ENCODE assay signal across 18 cellular contexts in genomic region chr17:3626831-3627565, GRCh38. TPM values are rescaled to one million over a fixed set of nuclear protein-coding genes. Genes with fewer than 3 reads are reported as not detected.
DNase-seq lines count a peak whose midpoint lies in the region; ATAC-seq, FAIRE-seq and TF ChIP-seq lines count a peak whose summit lies in the region.
"Had no signal": no experiment of that assay in that cellular context is flagged by ENCODE, and none has a peak within 500 bp of the region (broad histone marks: within the 10 kb centered on the region; RNA-seq: fewer than 3 reads in every experiment).

No MANE protein-coding gene starts in this region.

- CTCF ChIA-PET in HepG2 (lab: Yijun Ruan, JAX; ENCODE audit: low intra/inter-chr PET ratio, low total read pairs): no interaction called here
- CTCF ChIA-PET in OCI-LY7 (lab: Charles Lee; ENCODE audit: unreplicated experiment): no interaction called here

- H2AFZ ChIP-seq in HepG2 (ENCODE audit: low read length) (no peak overlapping the region), OCI-LY7 (ENCODE audit: low read length) (no peak overlapping the region)
- H2AFZ ChIP-seq: PC-9 had no signal

- no peak for FAIRE-seq in HepG2 (lab: Jason Lieb, UNC)
- FAIRE-seq: H54 had no signal

- intact Hi-C loops in HepG2 (cut with micrococcal nuclease; ENCODE audit: unreplicated experiment) (no loop called here), right lobe of liver (cut with DNase I) (no loop called here), OCI-LY7 (cut with micrococcal nuclease; ENCODE audit: unreplicated experiment) (no loop called here), esophagus muscularis mucosa (cut with DNase I) (no loop called here), stomach (cut with DNase I; ENCODE audit: low total_unique reads) (no loop called here)

- WGBS in HepG2 (ENCODE audit: low lambda C conversion rate): 87% methylated on average over 14 of the region's 14 CpGs
- 82% methylated on average over 14 of the region's 14 CpGs for WGBS in right lobe of liver (ENCODE audit: insufficient coverage, low coverage, low lambda C conversion rate, missing lambda C conversion rate)
- WGBS in esophagus muscularis mucosa: 86% methylated on average over 14 of the region's 14 CpGs
- 76 to 92% (median 89%) methylated on average over 14 of the region's 14 CpGs for WGBS in stomach, 5 donors

- H3K9me3 ChIP-seq in HepG2 (ENCODE audit: low read length): no peaks in the 10 kb centered on the region
- H3K9me3 ChIP-seq in right lobe of liver: no peaks in the 10 kb centered on the region
- no peaks in the 10 kb centered on the region for H3K9me3 ChIP-seq in OCI-LY7 (ENCODE audit: low read length)
- H3K9me3 ChIP-seq in esophagus muscularis mucosa: no peaks in the 10 kb centered on the region
- no peaks in the 10 kb centered on the region for H3K9me3 ChIP-seq in stomach
- H3K9me3 ChIP-seq: BE2C had no signal

- H3K4me2 ChIP-seq in HepG2 (ENCODE audit: low read depth, low read length) (no peak overlapping the region), OCI-LY7 (ENCODE audit: low read length) (no peak overlapping the region)
- H3K4me2 ChIP-seq: PC-9 had no signal

- in situ Hi-C loops in HepG2 (cut with HindIII; ENCODE audit: extremely low pct_ligation_motif_present, low pct_unique_long_range_greater_than_20kb): no loop called here

- H3K4me1 ChIP-seq in HepG2 (ENCODE audit: insufficient read depth, low read length) (0 out of 2 replicates have a peak, but pooled peaks cover 2% of the 10 kb centered on the region), right lobe of liver (no peaks in the 10 kb centered on the region), OCI-LY7 (ENCODE audit: insufficient read depth, low read length, poor library complexity, severe bottlenecking) (no peaks in the 10 kb centered on the region), esophagus muscularis mucosa (peaks cover 0 to 4% (median 0%) of the 10 kb centered on the region in 4 donors), stomach (peaks cover 0 to 4% (median under 1%) of the 10 kb centered on the region in 4 donors)
- H3K4me1 ChIP-seq: BE2C had no signal

- H3K9me2 ChIP-seq in OCI-LY7 (ENCODE audit: insufficient read depth, low read length): no peaks in the 10 kb centered on the region

- no peaks in the 10 kb centered on the region for H3K27me3 ChIP-seq in HepG2 (ENCODE audit: control insufficient read depth in 1 of 2, insufficient read depth in 2 of 2, low read length in 2 of 2)
- no peaks in the 10 kb centered on the region for H3K27me3 ChIP-seq in right lobe of liver
- H3K27me3 ChIP-seq in esophagus muscularis mucosa: no peaks in the 10 kb centered on the region
- no peaks in the 10 kb centered on the region for H3K27me3 ChIP-seq in stomach
- H3K27me3 ChIP-seq: BE2C had no signal

- H3K27ac ChIP-seq in HepG2 (ENCODE audit: extremely low read length, insufficient read depth, low read length) (no peak overlapping the region), right lobe of liver (no peak overlapping the region), OCI-LY7 (ENCODE audit: low read depth, low read length, poor library complexity, severe bottlenecking) (no peak overlapping the region), esophagus muscularis mucosa (replicated peaks in 1 of 4) (peak overlapping the region in 1 of 4 donors; percentile 1), stomach (no peak overlapping the region)
- H3K27ac ChIP-seq: PC-9, SK-N-MC had no signal

- no peak for TF ChIP-seq CTCF in HepG2 (CRISPR knock-in tag; IDR thresholded peaks at IDR 0.05)
- no peak for TF ChIP-seq CTCF in right lobe of liver (IDR thresholded peaks at IDR 0.05)
- no peak for TF ChIP-seq CTCF in OCI-LY7 (conservative IDR thresholded peaks at IDR 0.05; ENCODE audit: low read length)
- no peak for TF ChIP-seq CTCF in esophagus muscularis mucosa (IDR thresholded peaks at IDR 0.05)
- TF ChIP-seq CTCF in stomach (IDR thresholded peaks at IDR 0.05): no peak

- TF ChIP-seq EP300 in HepG2 (IDR thresholded peaks at IDR 0.05; ENCODE audit: low read depth in 2 of 2, low read length in 2 of 2) (no peak), HepG2 (CRISPR knock-in tag; IDR thresholded peaks at IDR 0.05; ENCODE audit: borderline replicate concordance) (no peak), esophagus muscularis mucosa (IDR thresholded peaks at IDR 0.05) (no peak), stomach (IDR thresholded peaks at IDR 0.05) (no peak)

- H4K20me1 ChIP-seq in HepG2 (ENCODE audit: insufficient read depth, low read length) (peaks cover 5% of the 10 kb centered on the region; the same call in 1 of the 2 replicates), OCI-LY7 (ENCODE audit: insufficient read depth, low read length) (no peaks in the 10 kb centered on the region)

- peaks cover 9% of the 10 kb centered on the region for H3K79me2 ChIP-seq in HepG2 (ENCODE audit: insufficient read depth, low read length)
- H3K79me2 ChIP-seq in OCI-LY7 (ENCODE audit: insufficient read depth, low read depth, low read length): no peaks in the 10 kb centered on the region

- TSS peak; percentile 27 for BruUV-seq in HepG2 (replicated peaks; lab: Mats Ljungman, UMichigan)
- TSS peak; percentile 66 for BruUV-seq in OCI-LY7 (replicated peaks; lab: Mats Ljungman, UMichigan)

- H3K4me3 ChIP-seq in HepG2 (replicated peaks in 1 of 3; ENCODE audit: insufficient read depth in 1 of 3, low read depth in 2 of 3, low read length in 3 of 3): no peak overlapping the region
- no peak overlapping the region for H3K4me3 ChIP-seq in right lobe of liver
- H3K4me3 ChIP-seq in OCI-LY7 (ENCODE audit: low read depth, low read length, poor library complexity, severe bottlenecking): no peak overlapping the region
- no peak overlapping the region for H3K4me3 ChIP-seq in esophagus muscularis mucosa
- no peak overlapping the region for H3K4me3 ChIP-seq in stomach
- H3K4me3 ChIP-seq: PC-9, SK-N-MC had no signal

- H3K9ac ChIP-seq in HepG2 (ENCODE audit: insufficient read depth, low read depth, low read length): no peak overlapping the region

- H3K36me3 ChIP-seq in HepG2 (replicated peaks in 1 of 2; ENCODE audit: control insufficient read depth in 1 of 2, insufficient read depth in 2 of 2, low read length in 2 of 2) (peaks cover 38 to 75% of the 10 kb centered on the region in 2 experiments), right lobe of liver (peaks cover 8 to 86% (median 34%) of the 10 kb centered on the region in 4 donors), OCI-LY7 (ENCODE audit: insufficient read depth, low read length) (peaks cover 55% of the 10 kb centered on the region), esophagus muscularis mucosa (peaks cover 22 to 93% (median 83%) of the 10 kb centered on the region in 4 donors), stomach (peaks cover 44 to 94% (median 92%) of the 10 kb centered on the region in 4 donors)

- POLR2A ChIA-PET in HepG2 (lab: Yijun Ruan, JAX) (interaction anchor here (2.4 kb wide), 1 partner anchor 9 kb away, joined by 11 read pairs; the partner anchor contains the start of genes CTNS and SHPK), OCI-LY7 (lab: Charles Lee) (no interaction called here)

- TF ChIP-seq POLR2A in HepG2 (IDR thresholded peaks at IDR 0.05; ENCODE audit: insufficient read depth in 1 of 2, low read depth in 2 of 2, low read length in 2 of 2) (no peak), right lobe of liver (IDR thresholded peaks at IDR 0.05) (no peak), esophagus muscularis mucosa (IDR thresholded peaks at IDR 0.05; ENCODE audit: low read depth) (no peak), stomach (IDR thresholded peaks at IDR 0.05) (no peak)

- no peak for TF ChIP-seq RAD21 in HepG2 (CRISPR knock-in tag; IDR thresholded peaks at IDR 0.05)

- ATAC-seq in HepG2: no peak
- ATAC-seq in right lobe of liver: no peak
- ATAC-seq in GM19324 (IDR thresholded peaks at IDR 0.05; ENCODE audit: low FRiP score, unreplicated experiment): no peak

- no peak for DNase-seq in HepG2 (ENCODE audit: low spot score)
- DNase-seq in right lobe of liver: no peak
- no peak for DNase-seq in OCI-LY7 (ENCODE audit: low spot score)
- peak; percentile 92 for DNase-seq in islet precursor cell
- no peak for DNase-seq in esophagus muscularis mucosa (ENCODE audit: extremely low spot score)
- DNase-seq in stomach: no peak
- DNase-seq: ACHN; BE2C; CD4-positive, alpha-beta memory T cell; DND-41; NCI-H1105 treated with DMSO at 0.1 percent for 48 hours; NCI-H187; NCI-H226; NCI-H69; PC-9 had no signal

RNA-seq across cellular contexts. Expression of gene SHPK, which starts 9.1 kb away (rescaled TPM):
- total RNA-seq in HepG2 (2016; rRNA removed; fragmentation: Illumina TruSeq; extraction: Trizol) (25.2 and 30.9 TPM in 2 replicates), right lobe of liver (10 to 100 TPM; 13.5 to 26.1 (median 22.8) TPM), OCI-LY7 (2022) (15.7 and 16.9 TPM in 2 replicates), esophagus muscularis mucosa (10 to 100 TPM in 1 of 4 donors, 1 to 10 TPM in 3; 5.0 to 10.7 (median 5.6) TPM), stomach (10 to 100 TPM; 10.5 to 29.4 (median 12.3) TPM)
- total RNA-seq in HepG2 (2016; cell fraction: cytosol; rRNA removed; fragmentation: Illumina TruSeq; extraction: Trizol; ENCODE audit: low read depth): 3.5 and 3.8 TPM in 2 replicates
- 25.0 and 28.4 TPM in 2 replicates for total RNA-seq in HepG2 (2016; cell fraction: insoluble cytoplasmic fraction; rRNA removed; fragmentation: Illumina TruSeq; extraction: Trizol)
- 7.6 and 8.2 TPM in 2 replicates for total RNA-seq in HepG2 (2016; cell fraction: membrane; rRNA removed; fragmentation: Illumina TruSeq; extraction: Trizol)
- total RNA-seq in HepG2 (2016; cell fraction: nucleus; rRNA removed; fragmentation: Illumina TruSeq; extraction: Trizol): 20.4 and 24.0 TPM in 2 replicates
- polyA plus RNA-seq in HepG2 (2011; rRNA removed) (16.2 and 20.4 TPM in 2 replicates), stomach (1 to 10 TPM; 4.9 to 5.5 (median 5.1) TPM)
- 16.1 and 16.7 TPM in 2 replicates for polyA plus RNA-seq in HepG2 (2011; cell fraction: cytosol; rRNA removed)
- polyA plus RNA-seq in HepG2 (2011; cell fraction: nucleus; rRNA removed): 27.2 and 28.1 TPM in 2 replicates
- polyA plus RNA-seq in HepG2 (2012): 13.6 and 14.5 TPM in 2 replicates
- 1.1 and 1.2 TPM in 2 replicates for polyA plus RNA-seq in HepG2 (2016; cell fraction: cytosol; fragmentation: Illumina TruSeq; extraction: Trizol; ENCODE audit: low read depth)
- polyA plus RNA-seq in HepG2 (2016; cell fraction: insoluble cytoplasmic fraction; fragmentation: Illumina TruSeq; extraction: Trizol; ENCODE audit: low read depth): 18.4 and 20.4 TPM in 2 replicates
- polyA plus RNA-seq in HepG2 (2016; cell fraction: membrane; fragmentation: Illumina TruSeq; extraction: Trizol; ENCODE audit: low read depth): 2.5 and 3.0 TPM in 2 replicates
- polyA plus RNA-seq in HepG2 (2016; cell fraction: nucleus; fragmentation: Illumina TruSeq; extraction: Trizol; ENCODE audit: insufficient read depth, low read depth): 24.9 and 27.7 TPM in 2 replicates
- polyA minus RNA-seq in HepG2 (2011; rRNA and poly(A)+ RNA removed; ENCODE audit: low replicate concordance): 24.9 and 63.4 TPM in 2 replicates
- polyA minus RNA-seq in HepG2 (2011; cell fraction: cytosol; rRNA and poly(A)+ RNA removed): 15.3 and 17.2 TPM in 2 replicates
- 33.7 and 38.2 TPM in 2 replicates for polyA minus RNA-seq in HepG2 (2011; cell fraction: nucleus; rRNA and poly(A)+ RNA removed)
- 17.0 and 21.4 TPM in 2 replicates for total RNA-seq in OCI-LY7 (2014; rRNA removed; shearing (Covaris generic))

RNA-seq across cellular contexts. Expression of gene CTNS, which starts 9.6 kb away (rescaled TPM):
- total RNA-seq in HepG2 (2016; rRNA removed; fragmentation: Illumina TruSeq; extraction: Trizol): 6.5 and 13.7 TPM in 2 replicates
- total RNA-seq in HepG2 (2016; cell fraction: cytosol; rRNA removed; fragmentation: Illumina TruSeq; extraction: Trizol; ENCODE audit: low read depth): 1.8 and 2.6 TPM in 2 replicates
- 9.9 and 14.3 TPM in 2 replicates for total RNA-seq in HepG2 (2016; cell fraction: insoluble cytoplasmic fraction; rRNA removed; fragmentation: Illumina TruSeq; extraction: Trizol)
- 6.1 and 6.2 TPM in 2 replicates for total RNA-seq in HepG2 (2016; cell fraction: membrane; rRNA removed; fragmentation: Illumina TruSeq; extraction: Trizol)
- total RNA-seq in HepG2 (2016; cell fraction: nucleus; rRNA removed; fragmentation: Illumina TruSeq; extraction: Trizol): 11.2 and 14.3 TPM in 2 replicates
- polyA plus RNA-seq in HepG2 (2011; rRNA removed): 9.5 and 13.0 TPM in 2 replicates
- 9.4 and 10.3 TPM in 2 replicates for polyA plus RNA-seq in HepG2 (2011; cell fraction: cytosol; rRNA removed)
- 20.7 and 23.6 TPM in 2 replicates for polyA plus RNA-seq in HepG2 (2011; cell fraction: nucleus; rRNA removed)
- polyA plus RNA-seq in HepG2 (2012): 8.5 and 12.6 TPM in 2 replicates
- polyA plus RNA-seq in HepG2 (2016; cell fraction: cytosol; fragmentation: Illumina TruSeq; extraction: Trizol; ENCODE audit: low read depth): 2.0 and 2.2 TPM in 2 replicates
- 7.3 and 8.2 TPM in 2 replicates for polyA plus RNA-seq in HepG2 (2016; cell fraction: insoluble cytoplasmic fraction; fragmentation: Illumina TruSeq; extraction: Trizol; ENCODE audit: low read depth)
- polyA plus RNA-seq in HepG2 (2016; cell fraction: membrane; fragmentation: Illumina TruSeq; extraction: Trizol; ENCODE audit: low read depth): 4.5 and 5.9 TPM in 2 replicates
- polyA plus RNA-seq in HepG2 (2016; cell fraction: nucleus; fragmentation: Illumina TruSeq; extraction: Trizol; ENCODE audit: insufficient read depth, low read depth): 20.2 and 21.3 TPM in 2 replicates
- polyA minus RNA-seq in HepG2 (2011; rRNA and poly(A)+ RNA removed; ENCODE audit: low replicate concordance): 10.3 and 11.2 TPM in 2 replicates
- polyA minus RNA-seq in HepG2 (2011; cell fraction: cytosol; rRNA and poly(A)+ RNA removed): 5.1 and 6.0 TPM in 2 replicates
- 9.7 TPM in 2 replicates for polyA minus RNA-seq in HepG2 (2011; cell fraction: nucleus; rRNA and poly(A)+ RNA removed)
- 10 to 100 TPM in 2 of 6 experiments, 1 to 10 TPM in 4; 6.7 to 30.3 (median 9.4) TPM for total RNA-seq in right lobe of liver
- total RNA-seq in OCI-LY7 (2014; rRNA removed; shearing (Covaris generic)): 5.6 and 6.7 TPM in 2 replicates
- total RNA-seq in OCI-LY7 (2022): 11.9 and 13.6 TPM in 2 replicates
- 10 to 100 TPM; 10.4 to 20.3 (median 15.5) TPM for total RNA-seq in esophagus muscularis mucosa
- total RNA-seq in stomach: 10 to 100 TPM; 10.5 to 74.5 (median 18.0) TPM
- polyA plus RNA-seq in stomach: 1 to 10 TPM; 4.0 to 9.2 (median 5.4) TPM

RNA-seq across cellular contexts. Expression of gene TRPV1, which starts 17.8 kb away (rescaled TPM):
- total RNA-seq in HepG2 (2016; rRNA removed; fragmentation: Illumina TruSeq; extraction: Trizol) (2.2 and 5.3 TPM in 2 replicates), right lobe of liver (10 to 100 TPM in 1 of 6 experiments, 1 to 10 TPM in 5; 3.1 to 12.0 (median 6.4) TPM), OCI-LY7 (2022) (2.9 and 4.5 TPM in 2 replicates), esophagus muscularis mucosa (1 to 10 TPM; 2.0 to 5.0 (median 3.1) TPM), stomach (10 to 100 TPM in 4 of 5 donors, 1 to 10 TPM in 1; 3.9 to 71.8 (median 19.4) TPM)
- total RNA-seq in HepG2 (2016; cell fraction: cytosol; rRNA removed; fragmentation: Illumina TruSeq; extraction: Trizol; ENCODE audit: low read depth): 1.9 TPM in 2 replicates
- 1.9 and 5.0 TPM in 2 replicates for total RNA-seq in HepG2 (2016; cell fraction: insoluble cytoplasmic fraction; rRNA removed; fragmentation: Illumina TruSeq; extraction: Trizol)
- 2.0 and 2.1 TPM in 2 replicates for total RNA-seq in HepG2 (2016; cell fraction: membrane; rRNA removed; fragmentation: Illumina TruSeq; extraction: Trizol)
- total RNA-seq in HepG2 (2016; cell fraction: nucleus; rRNA removed; fragmentation: Illumina TruSeq; extraction: Trizol): 7.9 and 9.6 TPM in 2 replicates
- polyA plus RNA-seq in HepG2 (2011; rRNA removed) (8.0 and 9.5 TPM in 2 replicates), stomach (1 to 10 TPM in 2 of 3 donors, under 1 TPM in 1; 0.92 to 4.2 (median 3.1) TPM)
- polyA plus RNA-seq in HepG2 (2011; cell fraction: cytosol; rRNA removed): 3.6 and 3.7 TPM in 2 replicates
- 29.7 and 33.7 TPM in 2 replicates for polyA plus RNA-seq in HepG2 (2011; cell fraction: nucleus; rRNA removed)
- 5.3 and 6.4 TPM in 2 replicates for polyA plus RNA-seq in HepG2 (2012)
- 0.44 and 0.46 TPM in 2 replicates for polyA plus RNA-seq in HepG2 (2016; cell fraction: cytosol; fragmentation: Illumina TruSeq; extraction: Trizol; ENCODE audit: low read depth)
- polyA plus RNA-seq in HepG2 (2016; cell fraction: insoluble cytoplasmic fraction; fragmentation: Illumina TruSeq; extraction: Trizol; ENCODE audit: low read depth): 1.7 and 2.2 TPM in 2 replicates
- 0.60 and 0.85 TPM in 2 replicates for polyA plus RNA-seq in HepG2 (2016; cell fraction: membrane; fragmentation: Illumina TruSeq; extraction: Trizol; ENCODE audit: low read depth)
- polyA plus RNA-seq in HepG2 (2016; cell fraction: nucleus; fragmentation: Illumina TruSeq; extraction: Trizol; ENCODE audit: insufficient read depth, low read depth): 29.4 and 35.3 TPM in 2 replicates
- 7.1 and 8.2 TPM in 2 replicates for polyA minus RNA-seq in HepG2 (2011; rRNA and poly(A)+ RNA removed; ENCODE audit: low replicate concordance)
- 1.3 and 4.2 TPM in 2 replicates for polyA minus RNA-seq in HepG2 (2011; cell fraction: cytosol; rRNA and poly(A)+ RNA removed)
- 10.7 and 14.4 TPM in 2 replicates for polyA minus RNA-seq in HepG2 (2011; cell fraction: nucleus; rRNA and poly(A)+ RNA removed)
- total RNA-seq in OCI-LY7 (2014; rRNA removed; shearing (Covaris generic)): 2.2 and 2.7 TPM in 2 replicates

RNA-seq across cellular contexts. Expression of gene TAX1BP3, which starts 41.4 kb away (rescaled TPM):
- total RNA-seq in HepG2 (2016; rRNA removed; fragmentation: Illumina TruSeq; extraction: Trizol): 44.5 and 45.1 TPM in 2 replicates
- 20.2 and 21.9 TPM in 2 replicates for total RNA-seq in HepG2 (2016; cell fraction: cytosol; rRNA removed; fragmentation: Illumina TruSeq; extraction: Trizol; ENCODE audit: low read depth)
- total RNA-seq in HepG2 (2016; cell fraction: insoluble cytoplasmic fraction; rRNA removed; fragmentation: Illumina TruSeq; extraction: Trizol): 43.7 and 44.8 TPM in 2 replicates
- 44.2 and 51.0 TPM in 2 replicates for total RNA-seq in HepG2 (2016; cell fraction: membrane; rRNA removed; fragmentation: Illumina TruSeq; extraction: Trizol)
- 17.2 and 23.9 TPM in 2 replicates for total RNA-seq in HepG2 (2016; cell fraction: nucleus; rRNA removed; fragmentation: Illumina TruSeq; extraction: Trizol)
- 16.7 and 20.4 TPM in 2 replicates for polyA plus RNA-seq in HepG2 (2011; rRNA removed)
- 27.1 and 29.0 TPM in 2 replicates for polyA plus RNA-seq in HepG2 (2011; cell fraction: cytosol; rRNA removed)
- polyA plus RNA-seq in HepG2 (2011; cell fraction: nucleus; rRNA removed): 19.8 and 21.2 TPM in 2 replicates
- 14.6 and 15.5 TPM in 2 replicates for polyA plus RNA-seq in HepG2 (2012)
- polyA plus RNA-seq in HepG2 (2016; cell fraction: cytosol; fragmentation: Illumina TruSeq; extraction: Trizol; ENCODE audit: low read depth): 23.2 and 28.8 TPM in 2 replicates
- polyA plus RNA-seq in HepG2 (2016; cell fraction: insoluble cytoplasmic fraction; fragmentation: Illumina TruSeq; extraction: Trizol; ENCODE audit: low read depth): 43.3 and 55.1 TPM in 2 replicates
- 46.7 and 49.7 TPM in 2 replicates for polyA plus RNA-seq in HepG2 (2016; cell fraction: membrane; fragmentation: Illumina TruSeq; extraction: Trizol; ENCODE audit: low read depth)
- polyA plus RNA-seq in HepG2 (2016; cell fraction: nucleus; fragmentation: Illumina TruSeq; extraction: Trizol; ENCODE audit: insufficient read depth, low read depth): 31.7 and 35.3 TPM in 2 replicates
- 23.4 and 40.0 TPM in 2 replicates for polyA minus RNA-seq in HepG2 (2011; rRNA and poly(A)+ RNA removed; ENCODE audit: low replicate concordance)
- 12.6 and 16.6 TPM in 2 replicates for polyA minus RNA-seq in HepG2 (2011; cell fraction: cytosol; rRNA and poly(A)+ RNA removed)
- 11.7 and 13.6 TPM in 2 replicates for polyA minus RNA-seq in HepG2 (2011; cell fraction: nucleus; rRNA and poly(A)+ RNA removed)
- 10 to 100 TPM in 4 of 6 experiments, 1 to 10 TPM in 2; 8.1 to 60.9 (median 34.7) TPM for total RNA-seq in right lobe of liver
- 12.4 and 19.8 TPM in 2 replicates for total RNA-seq in OCI-LY7 (2014; rRNA removed; shearing (Covaris generic))
- total RNA-seq in OCI-LY7 (2022): 24.3 and 24.8 TPM in 2 replicates
- total RNA-seq in esophagus muscularis mucosa: 100 to 1,000 TPM in 3 of 4 donors, 10 to 100 TPM in 1; 98.0 to 175 (median 115) TPM
- total RNA-seq in stomach: 100 to 1,000 TPM in 4 of 5 donors, 10 to 100 TPM in 1; 52.7 to 229 (median 108) TPM
- 100 to 1,000 TPM; 114 to 267 (median 235) TPM for polyA plus RNA-seq in stomach

RNA-seq across cellular contexts. Expression of gene EMC6, which starts 41.6 kb away (rescaled TPM):
- total RNA-seq in HepG2 (2016; rRNA removed; fragmentation: Illumina TruSeq; extraction: Trizol) (42.2 and 45.1 TPM in 2 replicates), right lobe of liver (10 to 100 TPM; 19.7 to 27.7 (median 24.4) TPM), OCI-LY7 (2022) (53.7 and 54.6 TPM in 2 replicates), esophagus muscularis mucosa (10 to 100 TPM; 15.8 to 38.2 (median 23.6) TPM), stomach (10 to 100 TPM in 2 of 5 donors, 1 to 10 TPM in 1, not detected in 2; 2.6 to 28.6 (median 19.1) TPM)
- 60.5 and 83.6 TPM in 2 replicates for total RNA-seq in HepG2 (2016; cell fraction: cytosol; rRNA removed; fragmentation: Illumina TruSeq; extraction: Trizol; ENCODE audit: low read depth)
- total RNA-seq in HepG2 (2016; cell fraction: insoluble cytoplasmic fraction; rRNA removed; fragmentation: Illumina TruSeq; extraction: Trizol): 42.9 and 47.7 TPM in 2 replicates
- total RNA-seq in HepG2 (2016; cell fraction: membrane; rRNA removed; fragmentation: Illumina TruSeq; extraction: Trizol): 57.6 and 76.2 TPM in 2 replicates
- total RNA-seq in HepG2 (2016; cell fraction: nucleus; rRNA removed; fragmentation: Illumina TruSeq; extraction: Trizol): 22.4 and 23.6 TPM in 2 replicates
- polyA plus RNA-seq in HepG2 (2011; rRNA removed) (47.7 and 53.7 TPM in 2 replicates), stomach (10 to 100 TPM; 60.2 to 75.6 (median 75.3) TPM)
- polyA plus RNA-seq in HepG2 (2011; cell fraction: cytosol; rRNA removed): 50.2 and 99.7 TPM in 2 replicates
- 28.3 and 28.6 TPM in 2 replicates for polyA plus RNA-seq in HepG2 (2011; cell fraction: nucleus; rRNA removed)
- polyA plus RNA-seq in HepG2 (2012): 37.0 and 41.4 TPM in 2 replicates
- polyA plus RNA-seq in HepG2 (2016; cell fraction: cytosol; fragmentation: Illumina TruSeq; extraction: Trizol; ENCODE audit: low read depth): 126 and 179 TPM in 2 replicates
- polyA plus RNA-seq in HepG2 (2016; cell fraction: insoluble cytoplasmic fraction; fragmentation: Illumina TruSeq; extraction: Trizol; ENCODE audit: low read depth): 92.6 and 104 TPM in 2 replicates
- 107 and 132 TPM in 2 replicates for polyA plus RNA-seq in HepG2 (2016; cell fraction: membrane; fragmentation: Illumina TruSeq; extraction: Trizol; ENCODE audit: low read depth)
- 69.7 and 73.2 TPM in 2 replicates for polyA plus RNA-seq in HepG2 (2016; cell fraction: nucleus; fragmentation: Illumina TruSeq; extraction: Trizol; ENCODE audit: insufficient read depth, low read depth)
- 22.5 and 22.6 TPM in 2 replicates for polyA minus RNA-seq in HepG2 (2011; rRNA and poly(A)+ RNA removed; ENCODE audit: low replicate concordance)
- 17.3 and 24.3 TPM in 2 replicates for polyA minus RNA-seq in HepG2 (2011; cell fraction: cytosol; rRNA and poly(A)+ RNA removed)
- 8.5 and 13.6 TPM in 2 replicates for polyA minus RNA-seq in HepG2 (2011; cell fraction: nucleus; rRNA and poly(A)+ RNA removed)
- total RNA-seq in OCI-LY7 (2014; rRNA removed; shearing (Covaris generic)): 32.5 and 36.0 TPM in 2 replicates
